Comparison of ENCODE assay signal across 22 cellular contexts in the genomic region with DNA sequence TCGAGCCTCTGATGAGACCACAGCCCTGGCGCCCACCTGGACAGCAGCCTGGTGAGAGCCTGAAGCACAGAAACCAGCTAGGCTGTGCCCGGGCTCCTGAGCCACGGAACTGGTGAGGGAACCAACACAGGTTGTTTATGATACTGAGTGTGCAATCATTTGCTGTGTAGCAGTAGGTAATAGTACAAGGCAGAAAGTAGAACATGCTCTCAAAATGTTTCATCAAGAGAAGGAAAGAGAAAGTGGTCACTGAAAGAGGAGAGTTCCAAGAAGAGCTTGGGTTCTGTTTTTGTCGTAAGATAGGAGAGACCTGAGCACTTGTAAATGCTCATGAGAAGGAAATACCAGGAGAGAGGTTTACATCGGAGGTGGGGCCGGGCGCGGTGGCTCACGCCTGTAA.
DNase-seq lines count a peak whose midpoint lies in the region; ATAC-seq and FAIRE-seq lines count a peak whose summit lies in the region.
"Had no signal": no experiment of that assay in that cellular context is flagged by ENCODE, and none has a peak within 500 bp of the region (broad histone marks: within the 10 kb centered on the region; RNA-seq: fewer than 3 reads in every experiment).

No MANE protein-coding gene starts in this region.

- peaks cover 51% of the 10 kb centered on the region for H3K36me3 Mint-ChIP-seq in activated CD4-positive, alpha-beta T cell treated with anti-CD3 and anti-CD28 coated beads, Interleukin-2, amount 10 ng/mL, durations not matched to agents 24 days and 14 days (ENCODE audit: low read depth)
- peaks cover 17 to 57% (median 24%) of the 10 kb centered on the region in 3 donors for H3K36me3 Mint-ChIP-seq in CD8-positive, alpha-beta memory T cell
- H3K36me3 Mint-ChIP-seq in activated naive CD8-positive, alpha-beta T cell treated with anti-CD3 and anti-CD28 coated beads for 36 hours, result peaks cover 66% of the 10 kb centered on the region
- H3K36me3 Mint-ChIP-seq in natural killer cell treated with Interleukin-12 subunit alpha and Interleukin-12 subunit beta and Interleukin-15 and Interleukin-18, amount 100 ng/mL, for 72 hours, result peaks cover 19% of the 10 kb centered on the region

- no peak for FAIRE-seq in GM19239 (lab: Jason Lieb, UNC)
- FAIRE-seq: GM18507, HTR-8/SVneo had no signal

- H3K27me3 ChIP-seq in CD8-positive, alpha-beta memory T cell (ENCODE audit: insufficient read depth, low read length, poor library complexity, severe bottlenecking), result no peaks in the 10 kb centered on the region
- H3K27me3 ChIP-seq: esophagus muscularis mucosa, Peyer's patch, right atrium auricular region had no signal

- peak overlapping the region; percentile 97 for H3K27ac Mint-ChIP-seq in activated CD4-positive, alpha-beta T cell treated with anti-CD3 and anti-CD28 coated beads, Interleukin-2, amount 10 ng/mL, durations not matched to agents 24 days and 14 days
- peak overlapping the region; percentile 89 to 99 (median 94) for H3K27ac Mint-ChIP-seq in CD8-positive, alpha-beta memory T cell
- peak overlapping the region; percentile 89 for H3K27ac Mint-ChIP-seq in activated naive CD8-positive, alpha-beta T cell treated with anti-CD3 and anti-CD28 coated beads for 36 hours
- peak overlapping the region; percentile 96 to 99 for H3K27ac Mint-ChIP-seq in natural killer cell treated with Interleukin-12 subunit alpha and Interleukin-12 subunit beta and Interleukin-15 and Interleukin-18, amount 100 ng/mL, for 72 hours
- H3K27ac Mint-ChIP-seq: brain, GM23338 had no signal

- CTCF ChIA-PET in CD8-positive, alpha-beta memory T cell (lab: Charles Lee), result interaction anchor here (1.2 to 1.3 kb wide), 2 partner anchors 19 to 21 kb away, joined by 3 to 4 read pairs; no protein-coding TSS in a partner anchor

- peak in 1 of 2 donors; percentile 3 for ATAC-seq in natural killer cell treated with Interleukin-12 subunit alpha and Interleukin-12 subunit beta and Interleukin-15 and Interleukin-18, amount 100 ng/mL, for 72 hours
- ATAC-seq in HG02981 (IDR thresholded peaks at IDR 0.05; ENCODE audit: unreplicated experiment), result no peak
- ATAC-seq: GM23338, left colon had no signal

- peaks cover 85% of the 10 kb centered on the region for H3K4me1 ChIP-seq in CD8-positive, alpha-beta memory T cell (ENCODE audit: insufficient read depth, low read length)
- H3K4me1 ChIP-seq: right atrium auricular region had no signal

- POLR2A ChIA-PET in CD8-positive, alpha-beta memory T cell (lab: Charles Lee), result interaction anchor here (0.5 kb wide), 1 partner anchor 43 kb away, joined by 6 read pairs; no protein-coding TSS in a partner anchor

- peaks cover 4% of the 10 kb centered on the region for H3K36me3 ChIP-seq in CD8-positive, alpha-beta memory T cell (ENCODE audit: insufficient read depth, low read length)
- H3K36me3 ChIP-seq: esophagus muscularis mucosa, Peyer's patch, right atrium auricular region had no signal

- no peak for DNase-seq in activated CD4-positive, alpha-beta T cell treated with anti-CD3 and anti-CD28 coated beads, Interleukin-2, amount 10 ng/mL, durations not matched to agents 24 days and 14 days
- no peak for DNase-seq in activated CD4-positive, alpha-beta T cell treated with anti-CD3 and anti-CD28 coated beads for 1 hour
- no peak for DNase-seq in CD8-positive, alpha-beta memory T cell
- no peak for DNase-seq in activated naive CD8-positive, alpha-beta T cell treated with anti-CD3 and anti-CD28 coated beads for 36 hours
- no peak for DNase-seq in natural killer cell treated with Interleukin-12 subunit alpha and Interleukin-12 subunit beta and Interleukin-15 and Interleukin-18, amount 100 ng/mL, for 72 hours (ENCODE audit: low spot score)
- DNase-seq in GM19239 (ENCODE audit: insufficient read length, low spot score) (no peak), NOMO-1 treated with DMSO at 0.1 percent for 48 hours (lab: John Stamatoyannopoulos, UW; ENCODE audit: unreplicated experiment) (no peak)
- DNase-seq: activated gamma-delta T cell, DND-41, left colon, NCI-H146, NCI-H774 had no signal

- H3K9me3 Mint-ChIP-seq in activated CD4-positive, alpha-beta T cell treated with anti-CD3 and anti-CD28 coated beads, Interleukin-2, amount 10 ng/mL, durations not matched to agents 24 days and 14 days, result peaks cover 3% of the 10 kb centered on the region
- no peaks in the 10 kb centered on the region for H3K9me3 Mint-ChIP-seq in CD8-positive, alpha-beta memory T cell
- H3K9me3 Mint-ChIP-seq in activated naive CD8-positive, alpha-beta T cell treated with anti-CD3 and anti-CD28 coated beads for 36 hours, result peaks cover 11% of the 10 kb centered on the region
- H3K9me3 Mint-ChIP-seq in natural killer cell treated with Interleukin-12 subunit alpha and Interleukin-12 subunit beta and Interleukin-15 and Interleukin-18, amount 100 ng/mL, for 72 hours, result peaks cover 4% of the 10 kb centered on the region

- H3K4me3 Mint-ChIP-seq in activated CD4-positive, alpha-beta T cell treated with anti-CD3 and anti-CD28 coated beads, Interleukin-2, amount 10 ng/mL, durations not matched to agents 24 days and 14 days, result peak overlapping the region; percentile 34
- H3K4me3 Mint-ChIP-seq in CD8-positive, alpha-beta memory T cell, result peak overlapping the region in 6 of 7 donors; percentile 10 to 77 (median 44)
- H3K4me3 Mint-ChIP-seq in activated naive CD8-positive, alpha-beta T cell treated with anti-CD3 and anti-CD28 coated beads for 36 hours, result peak overlapping the region; percentile 5
- H3K4me3 Mint-ChIP-seq in natural killer cell treated with Interleukin-12 subunit alpha and Interleukin-12 subunit beta and Interleukin-15 and Interleukin-18, amount 100 ng/mL, for 72 hours, result peak overlapping the region; percentile 66
- H3K4me3 Mint-ChIP-seq: brain, GM23338, type B pancreatic cell had no signal

- no peaks in the 10 kb centered on the region for H3K9me3 ChIP-seq in CD8-positive, alpha-beta memory T cell (ENCODE audit: low read length)
- H3K9me3 ChIP-seq: esophagus muscularis mucosa, Peyer's patch had no signal

- H3K4me3 ChIP-seq in CD8-positive, alpha-beta memory T cell (ENCODE audit: low read length), result no peak overlapping the region
- H3K4me3 ChIP-seq: esophagus muscularis mucosa, GM23338, Peyer's patch, right atrium auricular region, SK-N-MC had no signal

- no peaks in the 10 kb centered on the region for H3K27me3 Mint-ChIP-seq in activated CD4-positive, alpha-beta T cell treated with anti-CD3 and anti-CD28 coated beads, Interleukin-2, amount 10 ng/mL, durations not matched to agents 24 days and 14 days
- H3K27me3 Mint-ChIP-seq in CD8-positive, alpha-beta memory T cell, result no peaks in the 10 kb centered on the region
- H3K27me3 Mint-ChIP-seq in activated naive CD8-positive, alpha-beta T cell treated with anti-CD3 and anti-CD28 coated beads for 36 hours, result no peaks in the 10 kb centered on the region
- H3K27me3 Mint-ChIP-seq in natural killer cell treated with Interleukin-12 subunit alpha and Interleukin-12 subunit beta and Interleukin-15 and Interleukin-18, amount 100 ng/mL, for 72 hours, result no peaks in the 10 kb centered on the region
- H3K27me3 Mint-ChIP-seq: brain, type B pancreatic cell had no signal

- H3K4me1 Mint-ChIP-seq in activated CD4-positive, alpha-beta T cell treated with anti-CD3 and anti-CD28 coated beads, Interleukin-2, amount 10 ng/mL, durations not matched to agents 24 days and 14 days, result peaks cover 82% of the 10 kb centered on the region
- peaks cover 80 to 100% (median 96%) of the 10 kb centered on the region in 3 donors for H3K4me1 Mint-ChIP-seq in CD8-positive, alpha-beta memory T cell
- H3K4me1 Mint-ChIP-seq in activated naive CD8-positive, alpha-beta T cell treated with anti-CD3 and anti-CD28 coated beads for 36 hours, result peaks cover 82% of the 10 kb centered on the region
- H3K4me1 Mint-ChIP-seq in natural killer cell treated with Interleukin-12 subunit alpha and Interleukin-12 subunit beta and Interleukin-15 and Interleukin-18, amount 100 ng/mL, for 72 hours (ENCODE audit: low read depth in 2 of 2), result peaks cover 81 to 93% of the 10 kb centered on the region in 2 donors

- H3K27ac ChIP-seq in CD8-positive, alpha-beta memory T cell (ENCODE audit: low read depth, low read length), result no peak overlapping the region
- H3K27ac ChIP-seq: esophagus muscularis mucosa, right atrium auricular region, SK-N-MC had no signal

- intact Hi-C loops in activated CD4-positive, alpha-beta T cell treated with anti-CD3 and anti-CD28 coated beads, Interleukin-2, amount 10 ng/mL, durations not matched to agents 24 days and 14 days (cut with micrococcal nuclease), result loop anchor here (10.0 kb wide), 1 partner anchor 388 kb away; the partner anchor contains the start of genes DCLRE1C and MEIG1

Comparison
In these comparisons a context has a peak if more than half of its experiments do, and no peak if none do; other contexts are left out.
1. H3K4me3 Mint-ChIP-seq: peak in every context shown above with its lines; median percentile 66 in natural killer cell treated with Interleukin-12 subunit alpha and Interleukin-12 subunit beta and Interleukin-15 and Interleukin-18, amount 100 ng/mL, for 72 hours; 44 in CD8-positive, alpha-beta memory T cell; 34 in activated CD4-positive, alpha-beta T cell treated with anti-CD3 and anti-CD28 coated beads, Interleukin-2, amount 10 ng/mL, durations not matched to agents 24 days and 14 days; 5 in activated naive CD8-positive, alpha-beta T cell treated with anti-CD3 and anti-CD28 coated beads for 36 hours.